Comparison of ENCODE assay signal across 1 cellular context in genomic region chr3:196518999-196519737, GRCh38.
A peak's percentile ranks its signal among the peaks of the same experiment; 100 is the strongest.
TF ChIP-seq lines count a peak whose summit lies in the region.

No MANE protein-coding gene starts in this region.

TF ChIP-seq in HepG2, 621 proteins besides CTCF, POLR2A, EP300 and RAD21 (continued from another document):
- TF ChIP-seq ZNF335 (CRISPR knock-in tag; IDR thresholded peaks at IDR 0.05) (no peak; the same call in 1 of the 2 replicates), TEAD3 (CRISPR knock-in tag; optimal IDR thresholded peaks at IDR 0.05; ENCODE audit: borderline replicate concordance) (peak; percentile 41), SP4 (CRISPR knock-in tag; IDR thresholded peaks at IDR 0.05) (no peak), ZNF501 (CRISPR knock-in tag; IDR thresholded peaks at IDR 0.05) (0 out of 2 replicates have a peak, but pooled peaks have one; percentile 45), TCF7 (IDR thresholded peaks at IDR 0.05; ENCODE audit: low read depth) (no peak), MIXL1 (CRISPR knock-in tag; IDR thresholded peaks at IDR 0.05) (0 out of 2 replicates have a peak, but pooled peaks have one; percentile 23), SAP130 (CRISPR knock-in tag; IDR thresholded peaks at IDR 0.05; ENCODE audit: low read depth) (peak; percentile 60), PRPF4 (IDR thresholded peaks at IDR 0.05; ENCODE audit: low read depth, low read length, poor library complexity, severe bottlenecking) (no peak), MIER3 (CRISPR knock-in tag; IDR thresholded peaks at IDR 0.05; ENCODE audit: borderline replicate concordance) (peak; percentile 45; the same call in 1 of the 2 replicates), THAP11 (CRISPR knock-in tag; IDR thresholded peaks at IDR 0.05) (peak; percentile 46; the same call in 1 of the 2 replicates), PPARG (CRISPR knock-in tag; conservative IDR thresholded peaks at IDR 0.05) (peak; percentile 34; the same call in 1 of the 2 replicates), SKIL (CRISPR knock-in tag; IDR thresholded peaks at IDR 0.05; ENCODE audit: borderline replicate concordance) (no peak), ERF (CRISPR knock-in tag; IDR thresholded peaks at IDR 0.05) (peak; percentile 38; the same call in 1 of the 2 replicates), YEATS2 (CRISPR knock-in tag; IDR thresholded peaks at IDR 0.05; ENCODE audit: borderline replicate concordance) (peak; percentile 57; the same call in 1 of the 2 replicates), KDM2A (CRISPR knock-in tag; IDR thresholded peaks at IDR 0.05; ENCODE audit: borderline replicate concordance, low read depth) (peak; percentile 44; the same call in 1 of the 2 replicates), ZNF580 (CRISPR knock-in tag; IDR thresholded peaks at IDR 0.05; ENCODE audit: borderline replicate concordance, low read depth) (peak; percentile 32; the same call in 1 of the 2 replicates), ZNF546 (CRISPR knock-in tag; conservative IDR thresholded peaks at IDR 0.05) (no peak), GTF3A (CRISPR knock-in tag; conservative IDR thresholded peaks at IDR 0.05) (no peak), RARA (CRISPR knock-in tag; IDR thresholded peaks at IDR 0.05) (0 out of 2 replicates have a peak, but pooled peaks have one; percentile 26), ZNF101 (CRISPR knock-in tag; IDR thresholded peaks at IDR 0.05; ENCODE audit: borderline replicate concordance, low read depth) (no peak), ZNF614 (CRISPR knock-in tag; IDR thresholded peaks at IDR 0.05; ENCODE audit: borderline replicate concordance) (peak; percentile 43; the same call in 1 of the 2 replicates), STAG1 (CRISPR knock-in tag; IDR thresholded peaks at IDR 0.05) (peak; percentile 96), MEIS1 (CRISPR knock-in tag; IDR thresholded peaks at IDR 0.05; ENCODE audit: borderline replicate concordance) (no peak), ZFY (CRISPR knock-in tag; IDR thresholded peaks at IDR 0.05) (peak; percentile 21), KLF16 (CRISPR knock-in tag; IDR thresholded peaks at IDR 0.05) (peak in 1 of 2 experiments; percentile 62; a peak in 1 of 4 replicates), ZNF607 (CRISPR knock-in tag; IDR thresholded peaks at IDR 0.05; ENCODE audit: borderline replicate concordance) (0 out of 2 replicates have a peak, but pooled peaks have one; percentile 51), MYC (CRISPR knock-in tag; IDR thresholded peaks at IDR 0.05; ENCODE audit: borderline replicate concordance) (peak; percentile 56; the same call in 1 of the 2 replicates), NR2F6 (IDR thresholded peaks at IDR 0.05) (no peak), NR2F6 (CRISPR knock-in tag; IDR thresholded peaks at IDR 0.05) (0 out of 2 replicates have a peak, but pooled peaks have one; percentile 21), NCOR1 (IDR thresholded peaks at IDR 0.05; ENCODE audit: borderline replicate concordance, low read length) (no peak), RNF2 (conservative IDR thresholded peaks at IDR 0.05; ENCODE audit: low read depth) (0 out of 2 replicates have a peak, but pooled peaks have one; percentile 45), HNF1B (CRISPR knock-in tag; IDR thresholded peaks at IDR 0.05) (0 out of 2 replicates have a peak, but pooled peaks have one; percentile 34), SOX6 (IDR thresholded peaks at IDR 0.05) (no peak), SOX6 (CRISPR knock-in tag; IDR thresholded peaks at IDR 0.05) (peak; percentile 24; the same call in 1 of the 2 replicates), BHLHE40 (IDR thresholded peaks at IDR 0.05; ENCODE audit: low read length) (peak; percentile 31; the same call in 1 of the 2 replicates), TGIF2 (CRISPR knock-in tag; IDR thresholded peaks at IDR 0.05) (peak; percentile 42; the same call in 1 of the 2 replicates), JUN (CRISPR knock-in tag; IDR thresholded peaks at IDR 0.05) (0 out of 2 replicates have a peak, but pooled peaks have one; percentile 14), GATAD1 (CRISPR knock-in tag; IDR thresholded peaks at IDR 0.05) (no peak), GLI4 (CRISPR knock-in tag; IDR thresholded peaks at IDR 0.05; ENCODE audit: borderline replicate concordance) (no peak), ZNF710 (CRISPR knock-in tag; IDR thresholded peaks at IDR 0.05; ENCODE audit: borderline replicate concordance) (0 out of 2 replicates have a peak, but pooled peaks have one; percentile 32), RXRB (CRISPR knock-in tag; IDR thresholded peaks at IDR 0.05; ENCODE audit: borderline replicate concordance) (0 out of 2 replicates have a peak, but pooled peaks have one; percentile 38), HOMEZ (CRISPR knock-in tag; IDR thresholded peaks at IDR 0.05; ENCODE audit: low read depth) (0 out of 2 replicates have a peak, but pooled peaks have one; percentile 15), MXI1 (IDR thresholded peaks at IDR 0.05; ENCODE audit: borderline replicate concordance, low read depth, low read length) (peak; percentile 33; the same call in 1 of the 3 replicates), ATRX (CRISPR knock-in tag; IDR thresholded peaks at IDR 0.05; ENCODE audit: borderline replicate concordance) (no peak), ARNTL (CRISPR knock-in tag; IDR thresholded peaks at IDR 0.05) (peak; percentile 42; the same call in 1 of the 2 replicates), RARG (CRISPR knock-in tag; IDR thresholded peaks at IDR 0.05; ENCODE audit: low read depth) (no peak)
- TF ChIP-seq, protein P1, sequence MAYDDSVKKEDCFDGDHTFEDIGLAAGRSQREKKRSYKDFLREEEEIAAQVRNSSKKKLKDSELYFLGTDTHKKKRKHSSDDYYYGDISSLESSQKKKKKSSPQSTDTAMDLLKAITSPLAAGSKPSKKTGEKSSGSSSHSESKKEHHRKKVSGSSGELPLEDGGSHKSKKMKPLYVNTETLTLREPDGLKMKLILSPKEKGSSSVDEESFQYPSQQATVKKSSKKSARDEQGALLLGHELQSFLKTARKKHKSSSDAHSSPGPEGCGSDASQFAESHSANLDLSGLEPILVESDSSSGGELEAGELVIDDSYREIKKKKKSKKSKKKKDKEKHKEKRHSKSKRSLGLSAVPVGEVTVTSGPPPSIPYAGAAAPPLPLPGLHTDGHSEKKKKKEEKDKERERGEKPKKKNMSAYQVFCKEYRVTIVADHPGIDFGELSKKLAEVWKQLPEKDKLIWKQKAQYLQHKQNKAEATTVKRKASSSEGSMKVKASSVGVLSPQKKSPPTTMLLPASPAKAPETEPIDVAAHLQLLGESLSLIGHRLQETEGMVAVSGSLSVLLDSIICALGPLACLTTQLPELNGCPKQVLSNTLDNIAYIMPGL (CRISPR knock-in tag; IDR thresholded peaks at IDR 0.05; ENCODE audit: borderline replicate concordance in 1 of 2, low read depth in 1 of 2), result peak; percentile 49 to 58; a peak in 2 of 4 replicates
- TF ChIP-seq, protein P2, sequence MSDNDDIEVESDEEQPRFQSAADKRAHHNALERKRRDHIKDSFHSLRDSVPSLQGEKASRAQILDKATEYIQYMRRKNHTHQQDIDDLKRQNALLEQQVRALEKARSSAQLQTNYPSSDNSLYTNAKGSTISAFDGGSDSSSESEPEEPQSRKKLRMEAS (IDR thresholded peaks at IDR 0.05), result peak; percentile 90
- TF ChIP-seq, protein P3, sequence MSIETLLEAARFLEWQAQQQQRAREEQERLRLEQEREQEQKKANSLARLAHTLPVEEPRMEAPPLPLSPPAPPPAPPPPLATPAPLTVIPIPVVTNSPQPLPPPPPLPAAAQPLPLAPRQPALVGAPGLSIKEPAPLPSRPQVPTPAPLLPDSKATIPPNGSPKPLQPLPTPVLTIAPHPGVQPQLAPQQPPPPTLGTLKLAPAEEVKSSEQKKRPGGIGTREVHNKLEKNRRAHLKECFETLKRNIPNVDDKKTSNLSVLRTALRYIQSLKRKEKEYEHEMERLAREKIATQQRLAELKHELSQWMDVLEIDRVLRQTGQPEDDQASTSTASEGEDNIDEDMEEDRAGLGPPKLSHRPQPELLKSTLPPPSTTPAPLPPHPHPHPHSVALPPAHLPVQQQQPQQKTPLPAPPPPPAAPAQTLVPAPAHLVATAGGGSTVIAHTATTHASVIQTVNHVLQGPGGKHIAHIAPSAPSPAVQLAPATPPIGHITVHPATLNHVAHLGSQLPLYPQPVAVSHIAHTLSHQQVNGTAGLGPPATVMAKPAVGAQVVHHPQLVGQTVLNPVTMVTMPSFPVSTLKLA (IDR thresholded peaks at IDR 0.05), result peak; percentile 96
- TF ChIP-seq, protein P4, sequence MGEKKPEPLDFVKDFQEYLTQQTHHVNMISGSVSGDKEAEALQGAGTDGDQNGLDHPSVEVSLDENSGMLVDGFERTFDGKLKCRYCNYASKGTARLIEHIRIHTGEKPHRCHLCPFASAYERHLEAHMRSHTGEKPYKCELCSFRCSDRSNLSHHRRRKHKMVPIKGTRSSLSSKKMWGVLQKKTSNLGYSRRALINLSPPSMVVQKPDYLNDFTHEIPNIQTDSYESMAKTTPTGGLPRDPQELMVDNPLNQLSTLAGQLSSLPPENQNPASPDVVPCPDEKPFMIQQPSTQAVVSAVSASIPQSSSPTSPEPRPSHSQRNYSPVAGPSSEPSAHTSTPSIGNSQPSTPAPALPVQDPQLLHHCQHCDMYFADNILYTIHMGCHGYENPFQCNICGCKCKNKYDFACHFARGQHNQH (CRISPR knock-in tag; IDR thresholded peaks at IDR 0.05), result peak; percentile 57; the same call in 1 of the 2 replicates
- TF ChIP-seq, protein P5, sequence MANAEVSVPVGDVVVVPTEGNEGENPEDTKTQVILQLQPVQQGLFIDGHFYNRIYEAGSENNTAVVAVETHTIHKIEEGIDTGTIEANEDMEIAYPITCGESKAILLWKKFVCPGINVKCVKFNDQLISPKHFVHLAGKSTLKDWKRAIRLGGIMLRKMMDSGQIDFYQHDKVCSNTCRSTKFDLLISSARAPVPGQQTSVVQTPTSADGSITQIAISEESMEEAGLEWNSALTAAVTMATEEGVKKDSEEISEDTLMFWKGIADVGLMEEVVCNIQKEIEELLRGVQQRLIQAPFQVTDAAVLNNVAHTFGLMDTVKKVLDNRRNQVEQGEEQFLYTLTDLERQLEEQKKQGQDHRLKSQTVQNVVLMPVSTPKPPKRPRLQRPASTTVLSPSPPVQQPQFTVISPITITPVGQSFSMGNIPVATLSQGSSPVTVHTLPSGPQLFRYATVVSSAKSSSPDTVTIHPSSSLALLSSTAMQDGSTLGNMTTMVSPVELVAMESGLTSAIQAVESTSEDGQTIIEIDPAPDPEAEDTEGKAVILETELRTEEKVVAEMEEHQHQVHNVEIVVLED (CRISPR knock-in tag; IDR thresholded peaks at IDR 0.05; ENCODE audit: borderline replicate concordance), result 0 out of 2 replicates have a peak, but pooled peaks have one; percentile 28
